In the genomic region with DNA sequence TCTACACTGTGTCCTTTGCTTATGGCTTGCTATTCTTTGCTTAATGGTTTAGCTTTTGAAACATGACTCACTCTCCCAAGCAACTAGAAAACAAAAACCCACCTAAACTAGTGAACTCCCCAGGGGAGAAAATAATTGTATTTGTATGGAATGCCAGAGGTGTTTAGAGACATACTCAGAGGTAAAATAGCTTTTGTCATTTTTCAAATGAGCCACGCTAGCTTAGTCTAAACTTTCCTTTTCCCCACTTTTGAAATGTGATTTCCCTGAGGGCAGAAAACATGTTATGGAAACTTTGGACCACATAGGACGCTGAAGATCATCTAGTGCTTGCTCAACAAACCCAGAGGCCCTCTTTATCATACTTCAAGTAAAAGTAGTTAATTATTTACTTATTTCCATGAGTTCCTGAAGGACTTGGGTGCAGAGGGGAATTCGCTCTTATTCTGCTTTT, we compare ENCODE assay signal across 11 cellular contexts. TPM values are rescaled to one million over a fixed set of nuclear protein-coding genes. Genes with fewer than 3 reads are reported as not detected.
DNase-seq lines count a peak whose midpoint lies in the region; ATAC-seq and TF ChIP-seq lines count a peak whose summit lies in the region.
"Had no signal": no experiment of that assay in that cellular context is flagged by ENCODE, and none has a peak within 500 bp of the region (broad histone marks: within the 10 kb centered on the region; RNA-seq: fewer than 3 reads in every experiment).

No MANE protein-coding gene starts in this region.

- H2AFZ ChIP-seq in mammary epithelial cell (ENCODE audit: low read depth, low read length) = no peak overlapping the region

- dilution Hi-C loops in mammary epithelial cell (cut with HindIII; ENCODE audit: low sequenced_read_pairs) = no loop called here

- peak; percentile 77 for ATAC-seq in body of pancreas

- H3K27ac Mint-ChIP-seq in nephron progenitor cell (peak overlapping the region; percentile 28), chondrocyte (ENCODE audit: unreplicated experiment) (no peak overlapping the region)
- H3K27ac Mint-ChIP-seq: memory B cell had no signal

- no peak overlapping the region for H3K4me2 ChIP-seq in mammary epithelial cell (ENCODE audit: insufficient read depth, low read depth, low read length)

- CTCF ChIA-PET in mammary epithelial cell (lab: Charles Lee; ENCODE audit: low non-redundant PET) = no interaction called here

- H3K4me1 Mint-ChIP-seq in nephron progenitor cell (peaks cover 25% of the 10 kb centered on the region), chondrocyte (ENCODE audit: low read depth) (peaks cover 6% of the 10 kb centered on the region)

- no peaks in the 10 kb centered on the region for H3K36me3 ChIP-seq in body of pancreas (replicated peaks in 1 of 2; ENCODE audit: insufficient read depth in 1 of 2, low read depth in 2 of 2)
- H3K36me3 ChIP-seq in mammary epithelial cell (ENCODE audit: insufficient read depth, low read length) = no peaks in the 10 kb centered on the region

- H4K20me1 ChIP-seq in mammary epithelial cell (ENCODE audit: insufficient read depth, low read length) = no peaks in the 10 kb centered on the region

- H3K4me1 ChIP-seq in body of pancreas (peaks cover 23% of the 10 kb centered on the region), mammary epithelial cell (ENCODE audit: insufficient read depth, low read length) (no peaks in the 10 kb centered on the region)

- no TSS peak for BruUV-seq in mammary epithelial cell (replicated peaks; lab: Mats Ljungman, UMichigan)

- no peaks in the 10 kb centered on the region for H3K9me3 ChIP-seq in body of pancreas
- H3K9me3 ChIP-seq in mammary epithelial cell (replicated peaks; ENCODE audit: insufficient read depth, low read length) = no peaks in the 10 kb centered on the region

- intact Hi-C loops in body of pancreas (cut with DNase I) = no loop called here
- intact Hi-C loops in mammary epithelial cell (cut with micrococcal nuclease) = no loop called here

- no peak for TF ChIP-seq POLR2A in body of pancreas (IDR thresholded peaks at IDR 0.05)

- no peak overlapping the region for H3K4me3 ChIP-seq in body of pancreas
- H3K4me3 ChIP-seq in mammary epithelial cell (replicated peaks in 1 of 3; ENCODE audit: insufficient read depth in 1 of 3, low read depth in 2 of 3, low read length in 3 of 3) = no peak overlapping the region

- TF ChIP-seq CTCF in body of pancreas (IDR thresholded peaks at IDR 0.05) = no peak
- no peak for TF ChIP-seq CTCF in nephron progenitor cell (IDR thresholded peaks at IDR 0.05)
- no peak for TF ChIP-seq CTCF in mammary epithelial cell (conservative IDR thresholded peaks at IDR 0.05 in 1 of 2, IDR thresholded peaks at IDR 0.05 in 1 of 2; ENCODE audit: extremely low read depth in 1 of 2, insufficient read depth in 1 of 2, low read depth in 1 of 2, low read length in 2 of 2)
- no peak for TF ChIP-seq CTCF in GM13977 (IDR thresholded peaks at IDR 0.05; ENCODE audit: extremely low read depth, insufficient read depth, missing control alignments)
- no peak for TF ChIP-seq CTCF in chondrocyte (IDR thresholded peaks at IDR 0.05)

- in situ Hi-C loops in mammary epithelial cell (cut with MboI; ENCODE audit: low sequenced_read_pairs in 2 of 2) = no loop called here
- in situ Hi-C loops in GM13977 (cut with MboI; ENCODE audit: low pct_unique_long_range_greater_than_20kb, low sequenced_read_pairs, unreplicated experiment) = no loop called here

- no peaks in the 10 kb centered on the region for H3K36me3 Mint-ChIP-seq in nephron progenitor cell (ENCODE audit: low read depth)
- no peaks in the 10 kb centered on the region for H3K36me3 Mint-ChIP-seq in chondrocyte (ENCODE audit: low read depth)
- H3K36me3 Mint-ChIP-seq: memory B cell had no signal

- H3K9ac ChIP-seq in mammary epithelial cell (ENCODE audit: insufficient read depth, low read length) = no peak overlapping the region

- H3K27me3 Mint-ChIP-seq in nephron progenitor cell (ENCODE audit: low read depth, poor library complexity) (no peaks in the 10 kb centered on the region), chondrocyte (ENCODE audit: low read depth) (no peaks in the 10 kb centered on the region)
- H3K27me3 Mint-ChIP-seq: memory B cell had no signal

- H3K27ac ChIP-seq in body of pancreas (peak overlapping the region in 2 of 4 donors; percentile 32 to 53), mammary epithelial cell (ENCODE audit: insufficient read depth, low read depth, low read length) (no peak overlapping the region)

- DNase-seq in GM04504 (ENCODE audit: low read depth) (peak; percentile 10), NCI-H226 (peak; percentile 14), body of pancreas (peak in 2 of 4 donors; percentile 11 to 31), nephron progenitor cell (no peak), mammary epithelial cell (no peak), HUDEP-2 (lab: John Stamatoyannopoulos, UW; ENCODE audit: unreplicated experiment in 76 of 76) (no peak), GM13977 (ENCODE audit: low spot score) (no peak), chondrocyte (ENCODE audit: low spot score) (no peak)
- DNase-seq: NCI-H1105 treated with DMSO at 0.1 percent for 48 hours, T-helper 9 cell had no signal

- H3K9me3 Mint-ChIP-seq in nephron progenitor cell = no peaks in the 10 kb centered on the region
- H3K9me3 Mint-ChIP-seq in chondrocyte (ENCODE audit: low read depth) = no peaks in the 10 kb centered on the region
- H3K9me3 Mint-ChIP-seq: memory B cell had no signal

- H3K4me3 Mint-ChIP-seq in nephron progenitor cell = no peak overlapping the region
- H3K4me3 Mint-ChIP-seq in chondrocyte (ENCODE audit: unreplicated experiment) = no peak overlapping the region
- H3K4me3 Mint-ChIP-seq: memory B cell had no signal

- no peaks in the 10 kb centered on the region for H3K79me2 ChIP-seq in mammary epithelial cell (ENCODE audit: insufficient read depth, low read length)

- 20 to 21% methylated on average over 3 of the region's 3 CpGs for WGBS in body of pancreas, 2 donors
- WGBS in mammary epithelial cell (ENCODE audit: low coverage, missing lambda C conversion rate) = 38% methylated on average over 3 of the region's 3 CpGs

- H3K27me3 ChIP-seq in body of pancreas = no peaks in the 10 kb centered on the region
- peaks cover 7% of the 10 kb centered on the region for H3K27me3 ChIP-seq in mammary epithelial cell (ENCODE audit: insufficient read depth, low read length)

RNA-seq across cellular contexts. Expression of gene CYTIP, which starts 16.5 kb away (rescaled TPM):
- total RNA-seq in body of pancreas (10 to 100 TPM in 1 of 2 donors, 1 to 10 TPM in 1; 5.6 to 10.6 TPM), mammary epithelial cell (not detected), chondrocyte (0.27 to 0.85 TPM in 2 of 3 replicates, not detected in the other)
- polyA plus RNA-seq in mammary epithelial cell = not detected
- not detected for polyA minus RNA-seq in mammary epithelial cell

Comparison
In these comparisons a context has a peak if more than half of its experiments do, and no peak if none do; other contexts are left out.
1. DNase-seq: peak in GM04504 (single experiment) and NCI-H226 (single experiment); none in nephron progenitor cell (single experiment), mammary epithelial cell (single experiment), HUDEP-2 (0 of 76), GM13977 (single experiment) and chondrocyte (single experiment).